ENCODE assay signal across 1 cellular context in genomic region chr2:43396344-43396743, GRCh38.
TF ChIP-seq lines count a peak whose summit lies in the region.
"Not testable (repeated sequence)": the region's sequence is repeated elsewhere in the genome, so short reads cannot be mapped to it uniquely, and the experiment has no call there.

No MANE protein-coding gene starts in this region.

TF ChIP-seq in K562, 482 proteins besides CTCF, POLR2A, EP300 and RAD21 (continued from another document):
- peak; percentile 36; the same call in 1 of the 2 replicates for TF ChIP-seq ATF3 (IDR thresholded peaks at IDR 0.05)
- not testable (repeated sequence) for TF ChIP-seq ATF3 (CRISPR knock-in tag; conservative IDR thresholded peaks at IDR 0.05)
